18 cellular contexts compared by ENCODE assay signal in the genomic region with DNA sequence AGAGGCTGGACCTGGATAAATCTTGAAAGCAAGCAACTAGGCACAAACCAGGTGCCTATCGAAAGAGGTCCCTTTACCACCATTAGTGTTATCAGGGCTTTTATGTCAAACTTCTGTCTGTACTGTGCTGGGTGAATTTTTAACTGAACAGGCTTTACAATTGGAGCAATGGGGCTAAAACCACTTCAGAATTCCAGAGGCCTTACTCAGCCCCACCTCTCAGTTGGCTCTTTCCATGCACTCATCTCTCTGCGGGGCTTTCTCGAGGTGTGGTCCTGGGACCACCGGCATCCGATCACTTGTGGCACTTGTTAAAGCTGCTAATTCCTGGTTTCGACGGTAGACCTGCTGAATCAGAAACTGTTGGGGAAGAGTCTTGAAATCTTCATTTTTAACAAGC.
DNase-seq lines count a peak whose midpoint lies in the region; ATAC-seq, FAIRE-seq and TF ChIP-seq lines count a peak whose summit lies in the region.
"Had no signal": no experiment of that assay in that cellular context is flagged by ENCODE, and none has a peak within 500 bp of the region (broad histone marks: within the 10 kb centered on the region; RNA-seq: fewer than 3 reads in every experiment).

No MANE protein-coding gene starts in this region.

- no peaks in the 10 kb centered on the region for H3K36me3 ChIP-seq in CD8-positive, alpha-beta memory T cell (ENCODE audit: insufficient read depth, low read length)

- POLR2A ChIA-PET in A549 (lab: Yijun Ruan, JAX), result no interaction called here
- POLR2A ChIA-PET in CD8-positive, alpha-beta memory T cell (lab: Charles Lee), result no interaction called here

- no peak for TF ChIP-seq CTCF in A549 (IDR thresholded peaks at IDR 0.05)

- TF ChIP-seq RAD21 in A549 (conservative IDR thresholded peaks at IDR 0.05 in 1 of 2, IDR thresholded peaks at IDR 0.05 in 1 of 2), result no peak

- TF ChIP-seq EP300 in A549 (IDR thresholded peaks at IDR 0.05), result no peak

- H3K4me3 ChIP-seq in A549, result no peak overlapping the region
- H3K4me3 ChIP-seq in CD8-positive, alpha-beta memory T cell (ENCODE audit: low read length), result no peak overlapping the region

- H3K9me3 Mint-ChIP-seq in CD8-positive, alpha-beta memory T cell, result peaks cover 0 to 4% (median 0%) of the 10 kb centered on the region in 5 donors
- H3K9me3 Mint-ChIP-seq in activated T-cell treated with anti-CD3 and anti-CD28 coated beads, Interleukin-2, amount 50 U/mL, for 4 hours, result no peaks in the 10 kb centered on the region
- H3K9me3 Mint-ChIP-seq in activated CD8-positive, alpha-beta memory T cell treated with anti-CD3 and anti-CD28 coated beads, Interleukin-2, amount 10 ng/mL, durations not matched to agents 7 days and 5 days (ENCODE audit: low read depth), result no peaks in the 10 kb centered on the region
- H3K9me3 Mint-ChIP-seq: activated naive CD8-positive, alpha-beta T cell treated with anti-CD3 and anti-CD28 coated beads, Interleukin-2, amount 10 ng/mL, durations not matched to agents 7 days and 5 days; IgD-negative memory B cell had no signal

- CTCF ChIA-PET in A549 (lab: Yijun Ruan, JAX), result no interaction called here
- CTCF ChIA-PET in CD8-positive, alpha-beta memory T cell (lab: Charles Lee), result no interaction called here
- CTCF ChIA-PET in activated CD8-positive, alpha-beta memory T cell treated with anti-CD3 and anti-CD28 coated beads, Interleukin-2, amount 10 ng/mL, durations not matched to agents 7 days and 5 days (lab: Charles Lee), result no interaction called here

- TF ChIP-seq POLR2A in A549 (IDR thresholded peaks at IDR 0.05; ENCODE audit: low read length), result no peak

- H3K27me3 Mint-ChIP-seq in CD8-positive, alpha-beta memory T cell, result peaks cover 1 to 3% of the 10 kb centered on the region in 2 donors
- no peaks in the 10 kb centered on the region for H3K27me3 Mint-ChIP-seq in activated T-cell treated with anti-CD3 and anti-CD28 coated beads, Interleukin-2, amount 50 U/mL, for 4 hours (ENCODE audit: low read depth)
- no peaks in the 10 kb centered on the region for H3K27me3 Mint-ChIP-seq in activated CD8-positive, alpha-beta memory T cell treated with anti-CD3 and anti-CD28 coated beads, Interleukin-2, amount 10 ng/mL, durations not matched to agents 7 days and 5 days
- H3K27me3 Mint-ChIP-seq: IgD-negative memory B cell had no signal

- H3K4me2 ChIP-seq in A549, result peak overlapping the region; percentile 43

- ATAC-seq in A549, result peak; percentile 55 to 68; a peak in 4 of 6 replicates
- ATAC-seq in activated T-cell treated with anti-CD3 and anti-CD28 coated beads, Interleukin-2, amount 50 U/mL, for 4 hours, result no peak
- ATAC-seq in activated CD8-positive, alpha-beta memory T cell treated with anti-CD3 and anti-CD28 coated beads, Interleukin-2, amount 10 ng/mL, durations not matched to agents 7 days and 5 days, result no peak
- ATAC-seq: activated CD4-positive, CD25-positive, alpha-beta regulatory T cell treated with anti-CD3 and anti-CD28 coated beads, Interleukin-2, amount 50 U/mL, for 24 hours had no signal

- peak; percentile 17 to 21 for DNase-seq in A549 (ENCODE audit: low read depth in 1 of 2, low spot score in 1 of 2)
- DNase-seq in HK-2 (ENCODE audit: unreplicated experiment), result peak; percentile 63
- DNase-seq in astrocyte of the hippocampus (ENCODE audit: low read depth, low spot score), result peak; percentile 88
- DNase-seq in islet precursor cell, result peak; percentile 94
- DNase-seq in CD8-positive, alpha-beta memory T cell, result no peak
- DNase-seq in activated T-cell treated with anti-CD3 and anti-CD28 coated beads, Interleukin-2, amount 50 U/mL, for 4 hours, result no peak
- no peak for DNase-seq in stimulated activated naive CD4-positive, alpha-beta T cell (lab: John Stamatoyannopoulos, UW)
- DNase-seq in activated CD8-positive, alpha-beta memory T cell treated with anti-CD3 and anti-CD28 coated beads, Interleukin-2, amount 10 ng/mL, durations not matched to agents 7 days and 5 days, result no peak
- DNase-seq: activated naive CD8-positive, alpha-beta T cell treated with anti-CD3 and anti-CD28 coated beads, Interleukin-2, amount 10 ng/mL, durations not matched to agents 7 days and 5 days; DMS 273 treated with DMSO at 0.1 percent for 48 hours; midbrain; NCI-H1417 treated with DMSO at 0.1 percent for 48 hours; NCI-H446 treated with DMSO at 0.1 percent for 48 hours; stimulated activated CD4-positive, alpha-beta T cell treated with anti-CD3 and anti-CD28 coated beads, Interleukin-12 subunit alpha, Interleukin-12 subunit beta, amount 100 ng/mL, for 4 hours; T-helper 1 cell had no signal

- 35% methylated on average over 7 of the region's 7 CpGs for WGBS in A549 (ENCODE audit: missing lambda C conversion rate)

- FAIRE-seq in A549 (lab: Jason Lieb, UNC), result no peak
- FAIRE-seq: colon had no signal

- no peak overlapping the region for H3K27ac Mint-ChIP-seq in CD8-positive, alpha-beta memory T cell
- no peak overlapping the region for H3K27ac Mint-ChIP-seq in activated CD8-positive, alpha-beta memory T cell treated with anti-CD3 and anti-CD28 coated beads, Interleukin-2, amount 10 ng/mL, durations not matched to agents 7 days and 5 days
- H3K27ac Mint-ChIP-seq: activated naive CD8-positive, alpha-beta T cell treated with anti-CD3 and anti-CD28 coated beads, Interleukin-2, amount 10 ng/mL, durations not matched to agents 7 days and 5 days had no signal

- no peaks in the 10 kb centered on the region for H3K36me3 Mint-ChIP-seq in CD8-positive, alpha-beta memory T cell
- no peaks in the 10 kb centered on the region for H3K36me3 Mint-ChIP-seq in activated T-cell treated with anti-CD3 and anti-CD28 coated beads, Interleukin-2, amount 50 U/mL, for 4 hours (ENCODE audit: insufficient read depth)
- H3K36me3 Mint-ChIP-seq in activated CD8-positive, alpha-beta memory T cell treated with anti-CD3 and anti-CD28 coated beads, Interleukin-2, amount 10 ng/mL, durations not matched to agents 7 days and 5 days, result no peaks in the 10 kb centered on the region
- H3K36me3 Mint-ChIP-seq: activated naive CD8-positive, alpha-beta T cell treated with anti-CD3 and anti-CD28 coated beads, Interleukin-2, amount 10 ng/mL, durations not matched to agents 7 days and 5 days; IgD-negative memory B cell had no signal

- H3K4me3 Mint-ChIP-seq in CD8-positive, alpha-beta memory T cell, result no peak overlapping the region
- H3K4me3 Mint-ChIP-seq in activated T-cell treated with anti-CD3 and anti-CD28 coated beads, Interleukin-2, amount 50 U/mL, for 4 hours, result no peak overlapping the region
- H3K4me3 Mint-ChIP-seq in activated CD8-positive, alpha-beta memory T cell treated with anti-CD3 and anti-CD28 coated beads, Interleukin-2, amount 10 ng/mL, durations not matched to agents 7 days and 5 days, result no peak overlapping the region
- H3K4me3 Mint-ChIP-seq: activated naive CD8-positive, alpha-beta T cell treated with anti-CD3 and anti-CD28 coated beads, Interleukin-2, amount 10 ng/mL, durations not matched to agents 7 days and 5 days; IgD-negative memory B cell had no signal

- no peaks in the 10 kb centered on the region for H3K27me3 ChIP-seq in CD8-positive, alpha-beta memory T cell (ENCODE audit: insufficient read depth, low read length, poor library complexity, severe bottlenecking)

- H3K27ac ChIP-seq in A549, result peak overlapping the region; percentile 53 to 77; a peak in 5 of 6 replicates
- no peak overlapping the region for H3K27ac ChIP-seq in CD8-positive, alpha-beta memory T cell (ENCODE audit: low read depth, low read length)

- H3K4me1 ChIP-seq in A549, result peaks cover 31% of the 10 kb centered on the region
- no peaks in the 10 kb centered on the region for H3K4me1 ChIP-seq in CD8-positive, alpha-beta memory T cell (ENCODE audit: insufficient read depth, low read length)

- no peaks in the 10 kb centered on the region for H3K4me1 Mint-ChIP-seq in CD8-positive, alpha-beta memory T cell
- no peaks in the 10 kb centered on the region for H3K4me1 Mint-ChIP-seq in activated T-cell treated with anti-CD3 and anti-CD28 coated beads, Interleukin-2, amount 50 U/mL, for 4 hours (ENCODE audit: low read depth)
- H3K4me1 Mint-ChIP-seq in activated CD8-positive, alpha-beta memory T cell treated with anti-CD3 and anti-CD28 coated beads, Interleukin-2, amount 10 ng/mL, durations not matched to agents 7 days and 5 days, result no peaks in the 10 kb centered on the region
- H3K4me1 Mint-ChIP-seq: activated naive CD8-positive, alpha-beta T cell treated with anti-CD3 and anti-CD28 coated beads, Interleukin-2, amount 10 ng/mL, durations not matched to agents 7 days and 5 days; IgD-negative memory B cell had no signal

- no peaks in the 10 kb centered on the region for H3K9me3 ChIP-seq in A549
- no peaks in the 10 kb centered on the region for H3K9me3 ChIP-seq in CD8-positive, alpha-beta memory T cell (ENCODE audit: low read length)

TF ChIP-seq in A549, 52 proteins besides CTCF, POLR2A, EP300 and RAD21 (continues in another document):
- TF ChIP-seq HOXB13 (CRISPR knock-in tag; IDR thresholded peaks at IDR 0.05; ENCODE audit: low read depth) (no peak), FOSL2 (IDR thresholded peaks at IDR 0.05) (no peak), FOSL2 (CRISPR knock-in tag; IDR thresholded peaks at IDR 0.05) (no peak), JUNB (IDR thresholded peaks at IDR 0.05) (no peak), EHMT2 (IDR thresholded peaks at IDR 0.05; ENCODE audit: low read depth) (no peak), ESRRA (IDR thresholded peaks at IDR 0.05; ENCODE audit: borderline replicate concordance, low read length) (no peak), KDM5A (IDR thresholded peaks at IDR 0.05) (no peak), HOXA7 (CRISPR knock-in tag; IDR thresholded peaks at IDR 0.05) (no peak), HOXB5 (CRISPR knock-in tag; IDR thresholded peaks at IDR 0.05) (no peak), RARB (CRISPR knock-in tag; IDR thresholded peaks at IDR 0.05) (no peak), ZNF302 (CRISPR knock-in tag; IDR thresholded peaks at IDR 0.05) (no peak)
- TF ChIP-seq, protein P1, sequence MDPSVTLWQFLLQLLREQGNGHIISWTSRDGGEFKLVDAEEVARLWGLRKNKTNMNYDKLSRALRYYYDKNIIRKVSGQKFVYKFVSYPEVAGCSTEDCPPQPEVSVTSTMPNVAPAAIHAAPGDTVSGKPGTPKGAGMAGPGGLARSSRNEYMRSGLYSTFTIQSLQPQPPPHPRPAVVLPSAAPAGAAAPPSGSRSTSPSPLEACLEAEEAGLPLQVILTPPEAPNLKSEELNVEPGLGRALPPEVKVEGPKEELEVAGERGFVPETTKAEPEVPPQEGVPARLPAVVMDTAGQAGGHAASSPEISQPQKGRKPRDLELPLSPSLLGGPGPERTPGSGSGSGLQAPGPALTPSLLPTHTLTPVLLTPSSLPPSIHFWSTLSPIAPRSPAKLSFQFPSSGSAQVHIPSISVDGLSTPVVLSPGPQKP (IDR thresholded peaks at IDR 0.05; ENCODE audit: low read depth, low read length), result no peak
- TF ChIP-seq, protein P2, sequence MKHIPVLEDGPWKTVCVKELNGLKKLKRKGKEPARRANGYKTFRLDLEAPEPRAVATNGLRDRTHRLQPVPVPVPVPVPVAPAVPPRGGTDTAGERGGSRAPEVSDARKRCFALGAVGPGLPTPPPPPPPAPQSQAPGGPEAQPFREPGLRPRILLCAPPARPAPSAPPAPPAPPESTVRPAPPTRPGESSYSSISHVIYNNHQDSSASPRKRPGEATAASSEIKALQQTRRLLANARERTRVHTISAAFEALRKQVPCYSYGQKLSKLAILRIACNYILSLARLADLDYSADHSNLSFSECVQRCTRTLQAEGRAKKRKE (CRISPR knock-in tag; IDR thresholded peaks at IDR 0.05; ENCODE audit: low read depth), result no peak

Comparison
In these comparisons a context has a peak if more than half of its experiments do, and no peak if none do; other contexts are left out.
1. ATAC-seq: peak in A549 (2 of 2); none in activated T-cell treated with anti-CD3 and anti-CD28 coated beads, Interleukin-2, amount 50 U/mL, for 4 hours (0 of 2) and activated CD8-positive, alpha-beta memory T cell treated with anti-CD3 and anti-CD28 coated beads, Interleukin-2, amount 10 ng/mL, durations not matched to agents 7 days and 5 days (single experiment).
2. DNase-seq: peak in A549 (2 of 2), HK-2 (single experiment), astrocyte of the hippocampus (single experiment) and islet precursor cell (single experiment); none in CD8-positive, alpha-beta memory T cell (0 of 5), activated T-cell treated with anti-CD3 and anti-CD28 coated beads, Interleukin-2, amount 50 U/mL, for 4 hours (single experiment), stimulated activated naive CD4-positive, alpha-beta T cell (0 of 6) and activated CD8-positive, alpha-beta memory T cell treated with anti-CD3 and anti-CD28 coated beads, Interleukin-2, amount 10 ng/mL, durations not matched to agents 7 days and 5 days (single experiment).